24 cellular contexts compared by ENCODE assay signal in the genomic region with DNA sequence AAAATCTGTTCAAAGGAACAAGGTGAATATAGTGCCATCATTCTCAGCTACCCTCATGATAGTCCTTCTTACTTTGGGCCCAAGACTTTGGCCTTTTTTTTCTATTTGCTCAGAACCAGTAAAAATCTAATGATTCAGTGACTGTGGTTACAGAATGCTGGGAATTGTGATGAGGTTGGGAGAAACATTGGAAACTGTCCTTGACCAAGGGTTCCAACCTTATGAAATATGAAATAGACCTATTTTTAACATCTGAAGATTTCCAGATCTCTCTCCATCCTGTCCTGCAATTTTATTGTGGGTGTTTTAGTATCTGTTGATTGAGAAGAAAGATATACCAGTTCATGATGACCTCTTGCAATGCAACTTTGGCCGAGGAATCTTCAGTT.
"Had no signal": no experiment of that assay in that cellular context is flagged by ENCODE, and none has a peak within 500 bp of the region (broad histone marks: within the 10 kb centered on the region; RNA-seq: fewer than 3 reads in every experiment).

No MANE protein-coding gene starts in this region.

- H3K4me1 ChIP-seq: body of pancreas, Peyer's patch, SJCRH30 had no signal

- H3K27me3 ChIP-seq: body of pancreas, Peyer's patch, SJCRH30 had no signal

- H3K4me3 Mint-ChIP-seq: activated CD8-positive, alpha-beta T cell treated with anti-CD3 and anti-CD28 coated beads for 36 hours; activated naive CD4-positive, alpha-beta T cell treated with anti-CD3 and anti-CD28 coated beads, Interleukin-2, amount 50 U/mL, for 24 hours; central memory CD8-positive, alpha-beta T cell; T-helper 1 cell treated with Interleukin-12 subunit alpha and Interleukin-12 subunit beta and Interleukin-4 antibody, amounts not matched to agents 30 μg/mL and 1 μg/mL, for 36 hours had no signal

- H3K36me3 ChIP-seq: Peyer's patch, SJCRH30 had no signal

- H3K9me3 ChIP-seq: body of pancreas, Peyer's patch, SJCRH30 had no signal

- H3K27ac Mint-ChIP-seq: activated CD8-positive, alpha-beta T cell treated with anti-CD3 and anti-CD28 coated beads for 36 hours; activated naive CD4-positive, alpha-beta T cell treated with anti-CD3 and anti-CD28 coated beads, Interleukin-2, amount 50 U/mL, for 24 hours; T-helper 1 cell treated with Interleukin-12 subunit alpha and Interleukin-12 subunit beta and Interleukin-4 antibody, amounts not matched to agents 30 μg/mL and 1 μg/mL, for 36 hours had no signal

- H3K4me3 ChIP-seq: body of pancreas, K562, Peyer's patch, SJCRH30 had no signal

- H3K9me3 Mint-ChIP-seq: activated CD8-positive, alpha-beta T cell treated with anti-CD3 and anti-CD28 coated beads for 36 hours; activated naive CD4-positive, alpha-beta T cell treated with anti-CD3 and anti-CD28 coated beads, Interleukin-2, amount 50 U/mL, for 24 hours; central memory CD8-positive, alpha-beta T cell; T-helper 1 cell treated with Interleukin-12 subunit alpha and Interleukin-12 subunit beta and Interleukin-4 antibody, amounts not matched to agents 30 μg/mL and 1 μg/mL, for 36 hours had no signal

- H3K4me1 Mint-ChIP-seq: activated naive CD4-positive, alpha-beta T cell treated with anti-CD3 and anti-CD28 coated beads, Interleukin-2, amount 50 U/mL, for 24 hours; central memory CD8-positive, alpha-beta T cell had no signal

- DNase-seq: activated CD4-positive, alpha-beta T cell treated with anti-CD3 and anti-CD28 coated beads for 4 hours; activated CD8-positive, alpha-beta memory T cell treated with anti-CD3 and anti-CD28 coated beads, Interleukin-2, amount 50 U/mL, for 4 hours; activated CD8-positive, alpha-beta T cell treated with anti-CD3 and anti-CD28 coated beads for 36 hours; activated naive CD4-positive, alpha-beta T cell; anterior cingulate cortex; body of pancreas; Karpas-422; MM.1S; NCI-H1105; NCI-H1436 treated with DMSO at 0.1 percent for 48 hours; NCI-H187; NCI-H2081; NCI-H510A treated with DMSO at 0.1 percent for 48 hours; NCI-H69; NK-92 treated with Interleukin-12 subunit alpha and Interleukin-12 subunit beta, amount 100 ng/mL, for 24 hours; Peyer's patch; Right ventricle myocardium superior; SJCRH30 had no signal

- ATAC-seq: activated CD4-positive, CD25-positive, alpha-beta regulatory T cell treated with anti-CD3 and anti-CD28 coated beads, Interleukin-2, amount 50 U/mL, for 24 hours; activated CD8-positive, alpha-beta T cell treated with anti-CD3 and anti-CD28 coated beads for 36 hours; K562 had no signal

- H3K36me3 Mint-ChIP-seq: activated naive CD4-positive, alpha-beta T cell treated with anti-CD3 and anti-CD28 coated beads, Interleukin-2, amount 50 U/mL, for 24 hours had no signal

- H3K27ac ChIP-seq: Peyer's patch, RWPE1, SJCRH30 had no signal
